In the genomic region with DNA sequence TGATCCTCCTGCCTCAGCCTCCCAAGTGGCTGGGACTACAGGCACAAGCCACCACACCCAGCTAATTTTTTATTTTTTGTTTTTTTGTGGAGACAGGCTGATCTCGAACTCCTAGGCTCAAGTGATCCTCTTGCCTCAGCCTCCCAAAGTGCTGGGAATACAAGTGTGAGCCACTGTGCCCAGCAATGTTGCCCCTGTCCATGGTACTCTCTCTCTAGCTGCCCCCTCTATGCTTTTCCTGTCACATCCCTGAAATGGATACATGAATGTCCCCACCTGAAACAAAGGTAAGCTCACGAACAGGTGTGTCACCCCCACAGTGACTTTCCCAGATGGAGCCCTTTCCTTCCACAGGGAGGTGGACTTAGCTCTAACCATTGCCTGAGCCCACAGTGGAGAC, we compare ENCODE assay signal across 19 cellular contexts.
"Had no signal": no experiment of that assay in that cellular context is flagged by ENCODE, and none has a peak within 500 bp of the region (broad histone marks: within the 10 kb centered on the region; RNA-seq: fewer than 3 reads in every experiment).

No MANE protein-coding gene starts in this region.

- H3K27me3 ChIP-seq: esophagus squamous epithelium, gastrocnemius medialis had no signal

- H3K4me1 ChIP-seq: esophagus squamous epithelium, gastrocnemius medialis, left lung, lower lobe of right lung had no signal

- H3K27ac ChIP-seq: coronary artery, dorsolateral prefrontal cortex, esophagus squamous epithelium, gastrocnemius medialis, heart right ventricle, left lung, lower lobe of right lung had no signal

- ATAC-seq: gastrocnemius medialis, heart right ventricle, left cardiac atrium, left lung, left ventricle myocardium superior, lower lobe of right lung had no signal

- H3K36me3 ChIP-seq: esophagus squamous epithelium, gastrocnemius medialis, heart right ventricle, left lung, lower lobe of right lung had no signal

- H3K4me3 ChIP-seq: coronary artery, dorsolateral prefrontal cortex, esophagus squamous epithelium, gastrocnemius medialis, heart right ventricle, left lung, lower lobe of right lung had no signal

- DNase-seq: dermis blood vessel endothelial cell; dorsolateral prefrontal cortex; effector CD4-positive, alpha-beta T cell; effector memory CD4-positive, alpha-beta T cell; esophagus squamous epithelium; foreskin fibroblast; foreskin melanocyte; gastrocnemius medialis; glutamatergic neuron; head of caudate nucleus; heart right ventricle; hippocampal formation; left cardiac atrium; left lung; left ventricle myocardium superior; lower lobe of right lung; mesendoderm; midbrain had no signal

- H3K9me3 ChIP-seq: gastrocnemius medialis, lower lobe of right lung had no signal
